In genomic region chr2:158034198-158034831, GRCh38 we compare ENCODE assay signal across 8 cellular contexts.
DNase-seq lines count a peak whose midpoint lies in the region; ATAC-seq and TF ChIP-seq lines count a peak whose summit lies in the region.

No MANE protein-coding gene starts in this region.

- intact Hi-C loops in Caco-2 (cut with micrococcal nuclease; ENCODE audit: unreplicated experiment), result loop anchor here (1.0 to 5.0 kb wide), 6 partner anchors 138 to 720 kb away; partner anchors contain the start of genes CCDC148 and PKP4

- no TSS peak for BruUV-seq in Caco-2 (replicated peaks; lab: Mats Ljungman, UMichigan)

- no peaks in the 10 kb centered on the region for H3K36me3 Mint-ChIP-seq in Caco-2 (ENCODE audit: insufficient read depth, unreplicated experiment)
- H3K36me3 Mint-ChIP-seq in nephron progenitor cell (ENCODE audit: low read depth), result no peaks in the 10 kb centered on the region

- H3K4me1 ChIP-seq in Caco-2, result no peaks in the 10 kb centered on the region
- H3K4me1 ChIP-seq in Peyer's patch, result no peaks in the 10 kb centered on the region

- CTCF ChIA-PET in Caco-2 (lab: Charles Lee), result interaction anchor here (0.9 to 2.5 kb wide), 9 partner anchors 10 to 720 kb away, joined by 3 to 12 read pairs (median 5); no protein-coding TSS in a partner anchor

- H3K27ac Mint-ChIP-seq in Caco-2 (ENCODE audit: unreplicated experiment) (no peak overlapping the region), nephron progenitor cell (no peak overlapping the region)

- H3K4me3 Mint-ChIP-seq in Caco-2 (ENCODE audit: unreplicated experiment), result no peak overlapping the region
- no peak overlapping the region for H3K4me3 Mint-ChIP-seq in nephron progenitor cell

- H3K36me3 ChIP-seq in Caco-2 (ENCODE audit: control insufficient read depth, insufficient read depth, low read length), result no peaks in the 10 kb centered on the region
- H3K36me3 ChIP-seq in Peyer's patch, result no peaks in the 10 kb centered on the region

- peak; percentile 69 to 75 for DNase-seq in Caco-2
- peak; percentile 72 for DNase-seq in LoVo (ENCODE audit: low spot score)
- DNase-seq in Peyer's patch, result peak in 1 of 3 donors; percentile 78
- DNase-seq in erythroblast (lab: John Stamatoyannopoulos, UW), result peak; percentile 15 to 33
- peak; percentile 33 for DNase-seq in nephron progenitor cell
- DNase-seq in activated effector memory CD4-positive, alpha-beta T cell treated with Interleukin-2 at 50 U/mL for 16 hours, result no peak
- DNase-seq in activated gamma-delta T cell (lab: John Stamatoyannopoulos, UW), result no peak

- ATAC-seq in GM19351 (IDR thresholded peaks at IDR 0.05; ENCODE audit: unreplicated experiment), result peak; percentile 71

- H3K27me3 ChIP-seq in Caco-2 (replicated peaks; ENCODE audit: control insufficient read depth, insufficient read depth, low read length) (no peaks in the 10 kb centered on the region), Peyer's patch (no peaks in the 10 kb centered on the region)

- H3K27ac ChIP-seq in Peyer's patch, result no peak overlapping the region

- H3K9me3 Mint-ChIP-seq in Caco-2 (ENCODE audit: unreplicated experiment), result no peaks in the 10 kb centered on the region
- no peaks in the 10 kb centered on the region for H3K9me3 Mint-ChIP-seq in nephron progenitor cell

- H3K9me3 ChIP-seq in Caco-2, result no peaks in the 10 kb centered on the region
- no peaks in the 10 kb centered on the region for H3K9me3 ChIP-seq in Peyer's patch

- peaks cover 9% of the 10 kb centered on the region for H3K4me1 Mint-ChIP-seq in Caco-2 (ENCODE audit: low read depth, unreplicated experiment)
- peaks cover 14% of the 10 kb centered on the region for H3K4me1 Mint-ChIP-seq in nephron progenitor cell

- POLR2A ChIA-PET in Caco-2 (lab: Charles Lee), result no interaction called here

- TF ChIP-seq POLR2A in Peyer's patch (IDR thresholded peaks at IDR 0.05) (no peak), erythroblast (IDR thresholded peaks at IDR 0.05; ENCODE audit: low read length) (no peak)

- peak; percentile 71 to 74 for TF ChIP-seq CTCF in Caco-2 (IDR thresholded peaks at IDR 0.05; ENCODE audit: insufficient read depth in 1 of 2, low read depth in 1 of 2, low read length in 1 of 2, severe bottlenecking in 1 of 2, unreplicated experiment in 1 of 2)
- peak in 4 of 6 experiments; percentile 32 to 83 (median 78) for TF ChIP-seq CTCF in Peyer's patch (IDR thresholded peaks at IDR 0.05)
- peak; percentile 51 for TF ChIP-seq CTCF in nephron progenitor cell (IDR thresholded peaks at IDR 0.05)

- H3K27me3 Mint-ChIP-seq in Caco-2 (ENCODE audit: insufficient read depth, unreplicated experiment), result peaks cover 7% of the 10 kb centered on the region
- peaks cover 7% of the 10 kb centered on the region for H3K27me3 Mint-ChIP-seq in nephron progenitor cell (ENCODE audit: low read depth, poor library complexity)

- no peak overlapping the region for H3K4me3 ChIP-seq in Caco-2 (ENCODE audit: low read depth, low read length)
- H3K4me3 ChIP-seq in Peyer's patch, result no peak overlapping the region

Comparison
In these comparisons a context has a peak if more than half of its experiments do, and no peak if none do; other contexts are left out.
1. DNase-seq: peak in Caco-2 (2 of 2), LoVo (single experiment), erythroblast (2 of 2) and nephron progenitor cell (single experiment); none in activated effector memory CD4-positive, alpha-beta T cell treated with Interleukin-2 at 50 U/mL for 16 hours (single experiment) and activated gamma-delta T cell (single experiment).
2. Peak in every context shown above with its lines, with median percentiles within 50 percentile points of each other: CTCF ChIP-seq.